In the genomic region with DNA sequence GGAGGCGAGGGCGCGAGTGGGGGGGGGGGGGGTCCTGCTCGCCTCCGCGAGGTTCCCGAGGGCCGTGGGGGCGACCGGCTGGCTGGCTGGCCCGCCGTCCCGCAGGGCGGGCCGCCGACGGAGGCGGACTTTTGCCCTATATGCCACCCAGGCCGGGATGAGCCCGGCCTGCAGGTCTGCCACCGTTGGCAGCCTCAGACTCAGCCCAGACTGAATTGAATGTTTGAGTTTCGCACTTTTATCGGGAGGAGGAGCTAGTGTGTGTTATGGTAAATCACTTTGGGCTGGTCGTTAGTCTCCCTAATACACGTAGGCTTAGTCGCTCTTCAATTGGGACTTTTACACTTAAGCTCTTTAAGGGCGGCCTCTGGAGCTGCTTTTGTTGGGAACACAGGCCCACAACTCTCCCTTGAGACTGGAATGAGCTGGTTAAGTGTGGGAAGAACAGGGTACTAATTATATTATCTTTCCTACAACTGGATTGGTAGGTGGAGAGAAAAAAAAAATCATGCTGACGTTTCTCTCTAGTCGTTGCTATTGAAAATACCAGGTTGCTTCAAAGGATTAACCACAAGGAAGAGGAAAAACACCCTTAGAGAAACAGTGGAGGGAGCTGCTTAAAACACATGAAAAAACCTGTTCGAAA, we compare ENCODE assay signal across 8 cellular contexts. TPM values are rescaled to one million over a fixed set of nuclear protein-coding genes. Genes with fewer than 3 reads are reported as not detected.
DNase-seq lines count a peak whose midpoint lies in the region; ATAC-seq and TF ChIP-seq lines count a peak whose summit lies in the region.

No MANE protein-coding gene starts in this region.

- H2BK20ac ChIP-seq in IMR-90 (ENCODE audit: low read depth, low read length): peak overlapping the region; percentile 87

- peak overlapping the region; percentile 79 for H3K56ac ChIP-seq in IMR-90 (ENCODE audit: extremely low read depth, insufficient read depth, low read length)

- peak overlapping the region; percentile 92 for H2AK5ac ChIP-seq in IMR-90 (ENCODE audit: low read depth, low read length)

- peak overlapping the region; percentile 93 for H4K91ac ChIP-seq in IMR-90 (ENCODE audit: insufficient read depth, low read depth, low read length)

- H3K27ac ChIP-seq in IMR-90 (ENCODE audit: insufficient read depth, low read length) (peak overlapping the region; percentile 98), adipose tissue (ENCODE audit: low read depth, low read length) (peak overlapping the region; percentile 96), left ventricle myocardium inferior (replicated peaks) (peak overlapping the region; percentile 100)

- dilution Hi-C loops in IMR-90 (cut with HindIII; ENCODE audit: low sequenced_read_pairs, unreplicated experiment): no loop called here

- peak overlapping the region; percentile 89 for H2AK9ac ChIP-seq in IMR-90 (replicated peaks; ENCODE audit: low read depth, low read length, poor library complexity)

- H2BK120ac ChIP-seq in IMR-90 (ENCODE audit: low read depth, low read length): peak overlapping the region; percentile 94

- H3K9me3 ChIP-seq in IMR-90 (ENCODE audit: control insufficient read depth, insufficient read depth, low read length) (no peaks in the 10 kb centered on the region), left ventricle myocardium inferior (replicated peaks) (no peaks in the 10 kb centered on the region)

- H3K14ac ChIP-seq in IMR-90 (replicated peaks; ENCODE audit: low read depth, low read length): peak overlapping the region; percentile 93

- CTCF ChIA-PET in IMR-90 (lab: Yijun Ruan, JAX): interaction anchor here (0.8 to 1.2 kb wide), 5 partner anchors 13 to 472 kb away, joined by 3 to 5 read pairs (median 3); no protein-coding TSS in a partner anchor

- peak overlapping the region; percentile 85 for H2BK5ac ChIP-seq in IMR-90 (ENCODE audit: low read depth, low read length, poor library complexity, severe bottlenecking)

- H3K4me2 ChIP-seq in IMR-90 (ENCODE audit: low read depth, low read length): peak overlapping the region; percentile 62

- 9% methylated on average over 9 of the region's 30 CpGs; no CpG with 5 or more reads in 1 of the 2 experiments for WGBS in IMR-90 (ENCODE audit: extremely low coverage in 2 of 2, insufficient read length in 1 of 2), 2 experiments
- WGBS in adipose tissue, 3 donors: 0 to 3% (median 3%) methylated on average over 27 to 30 of the region's 30 CpGs

- H3K4me3 ChIP-seq in IMR-90 (ENCODE audit: insufficient read depth, low read depth, low read length) (0 out of 2 replicates have a peak overlapping the region, but pooled peaks have one; percentile 1), left ventricle myocardium inferior (peak overlapping the region; percentile 74)

- H3K36me3 ChIP-seq in IMR-90 (ENCODE audit: control insufficient read depth, insufficient read depth, low read length) (peaks cover 23% of the 10 kb centered on the region), left ventricle myocardium inferior (peaks cover 29% of the 10 kb centered on the region)

- H3K27me3 ChIP-seq in IMR-90 (ENCODE audit: control insufficient read depth, insufficient read depth, low read length) (no peaks in the 10 kb centered on the region), left ventricle myocardium inferior (ENCODE audit: low read depth) (no peaks in the 10 kb centered on the region)

- H3K18ac ChIP-seq in IMR-90 (ENCODE audit: low read depth, low read length): peak overlapping the region; percentile 98

- TSS peak; percentile 42 for BruUV-seq in IMR-90 (replicated peaks; lab: Mats Ljungman, UMichigan)

- POLR2A ChIA-PET in IMR-90 (lab: Charles Lee; ENCODE audit: unreplicated experiment): interaction anchor here (1.5 to 2.9 kb wide), 2 partner anchors 113 to 386 kb away, joined by 7 to 18 read pairs; no protein-coding TSS in a partner anchor

- peak overlapping the region; percentile 87 for H3K23ac ChIP-seq in IMR-90 (ENCODE audit: low read depth, low read length)

- H3K4me1 ChIP-seq in IMR-90 (ENCODE audit: control insufficient read depth, insufficient read depth, low read length) (peaks cover 15% of the 10 kb centered on the region), left ventricle myocardium inferior (peaks cover 68% of the 10 kb centered on the region)

- H2AFZ ChIP-seq in IMR-90 (replicated peaks; ENCODE audit: low read length, poor library complexity): peak overlapping the region; percentile 88

- ATAC-seq in GM21529 (IDR thresholded peaks at IDR 0.05; ENCODE audit: unreplicated experiment) (peak; percentile 23), IMR-90 (ENCODE audit: low read depth) (peak; percentile 7)

- peak overlapping the region; percentile 77; the same call in 2 of the 3 replicates for H2BK15ac ChIP-seq in IMR-90 (ENCODE audit: low read depth, low read length)

- peak overlapping the region; percentile 95 for H3K4ac ChIP-seq in IMR-90 (ENCODE audit: low read depth, low read length)

- intact Hi-C loops in IMR-90 (cut with micrococcal nuclease) (loop anchor here (2.0 to 5.0 kb wide), 4 partner anchors 162 to 360 kb away; no protein-coding TSS in a partner anchor), left ventricle myocardium inferior (cut with micrococcal nuclease) (loop anchor here (2.0 kb wide), 1 partner anchor 110 kb away; no protein-coding TSS in a partner anchor)

- TF ChIP-seq CTCF in IMR-90 (conservative IDR thresholded peaks at IDR 0.05; ENCODE audit: low read depth, low read length) (no peak), left ventricle myocardium inferior (IDR thresholded peaks at IDR 0.05; ENCODE audit: borderline replicate concordance) (no peak)

- DNase-seq in ELF-1 (ENCODE audit: low read depth, low spot score) (peak; percentile 88), IMR-90 (peak; percentile 83), NOMO-1 treated with dmso at 0.1 percent for 144 hours (lab: John Stamatoyannopoulos, UW; ENCODE audit: unreplicated experiment) (peak; percentile 89), left ventricle myocardium inferior (no peak), renal cortical epithelial cell (ENCODE audit: low read depth) (peak; percentile 98), occipital lobe (lab: John Stamatoyannopoulos, UW) (no peak)

- peak overlapping the region; percentile 66 for H3K9ac ChIP-seq in IMR-90 (ENCODE audit: low read depth, low read length)

- in situ Hi-C loops in IMR-90 (cut with MboI; ENCODE audit: low sequenced_read_pairs): loop anchor here (5.0 to 25.0 kb wide), 4 partner anchors 111 to 471 kb away; no protein-coding TSS in a partner anchor

- peaks cover 0 to 8% of the 10 kb centered on the region in 2 experiments; a peak in 2 of 4 replicates for H3K79me1 ChIP-seq in IMR-90 (ENCODE audit: low read depth in 1 of 2, low read length in 2 of 2)

- H3K9me1 ChIP-seq in IMR-90 (ENCODE audit: insufficient read depth, low read length): no peaks in the 10 kb centered on the region

- TF ChIP-seq RAD21 in IMR-90 (IDR thresholded peaks at IDR 0.05; ENCODE audit: low read length): no peak

- TF ChIP-seq POLR2A in IMR-90 (IDR thresholded peaks at IDR 0.05; ENCODE audit: low read depth, low read length): 0 out of 2 replicates have a peak, but pooled peaks have one; percentile 52

- H4K8ac ChIP-seq in IMR-90 (ENCODE audit: low read depth in 2 of 2, low read length in 2 of 2): peak overlapping the region; percentile 76 to 86

- peaks cover 19% of the 10 kb centered on the region for H4K20me1 ChIP-seq in IMR-90 (ENCODE audit: insufficient read depth, low read length)

- peak overlapping the region; percentile 97 for H4K5ac ChIP-seq in IMR-90 (ENCODE audit: low read depth, low read length)

TF ChIP-seq in IMR-90, 13 proteins besides CTCF, POLR2A, EP300 and RAD21:
- TF ChIP-seq, protein P1, sequence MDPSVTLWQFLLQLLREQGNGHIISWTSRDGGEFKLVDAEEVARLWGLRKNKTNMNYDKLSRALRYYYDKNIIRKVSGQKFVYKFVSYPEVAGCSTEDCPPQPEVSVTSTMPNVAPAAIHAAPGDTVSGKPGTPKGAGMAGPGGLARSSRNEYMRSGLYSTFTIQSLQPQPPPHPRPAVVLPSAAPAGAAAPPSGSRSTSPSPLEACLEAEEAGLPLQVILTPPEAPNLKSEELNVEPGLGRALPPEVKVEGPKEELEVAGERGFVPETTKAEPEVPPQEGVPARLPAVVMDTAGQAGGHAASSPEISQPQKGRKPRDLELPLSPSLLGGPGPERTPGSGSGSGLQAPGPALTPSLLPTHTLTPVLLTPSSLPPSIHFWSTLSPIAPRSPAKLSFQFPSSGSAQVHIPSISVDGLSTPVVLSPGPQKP (IDR thresholded peaks at IDR 0.05; ENCODE audit: borderline replicate concordance, low read depth, low read length): no peak
- TF ChIP-seq MAZ (IDR thresholded peaks at IDR 0.05; ENCODE audit: borderline replicate concordance, low read depth, low read length) (0 out of 2 replicates have a peak, but pooled peaks have one; percentile 9), NFE2L2 (IDR thresholded peaks at IDR 0.05; ENCODE audit: low read depth, low read length) (no peak), FOS (IDR thresholded peaks at IDR 0.05; ENCODE audit: low read depth, low read length) (no peak), SMC3 (IDR thresholded peaks at IDR 0.05; ENCODE audit: low read depth, low read length) (no peak), MAFK (IDR thresholded peaks at IDR 0.05; ENCODE audit: low read depth, low read length) (no peak), CHD1 (IDR thresholded peaks at IDR 0.05; ENCODE audit: low read depth, low read length) (no peak; the same call in 1 of the 2 replicates)
- TF ChIP-seq, protein P2, sequence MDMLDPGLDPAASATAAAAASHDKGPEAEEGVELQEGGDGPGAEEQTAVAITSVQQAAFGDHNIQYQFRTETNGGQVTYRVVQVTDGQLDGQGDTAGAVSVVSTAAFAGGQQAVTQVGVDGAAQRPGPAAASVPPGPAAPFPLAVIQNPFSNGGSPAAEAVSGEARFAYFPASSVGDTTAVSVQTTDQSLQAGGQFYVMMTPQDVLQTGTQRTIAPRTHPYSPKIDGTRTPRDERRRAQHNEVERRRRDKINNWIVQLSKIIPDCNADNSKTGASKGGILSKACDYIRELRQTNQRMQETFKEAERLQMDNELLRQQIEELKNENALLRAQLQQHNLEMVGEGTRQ (IDR thresholded peaks at IDR 0.05; ENCODE audit: low read depth, low read length): no peak

RNA-seq across cellular contexts. Expression of a gene that starts 1.3 kb away (rescaled TPM):
- total RNA-seq in IMR-90 (2012; rRNA removed) (37.2 and 47.0 TPM in 2 replicates), left ventricle myocardium inferior (126 TPM), renal cortical epithelial cell (53.0 and 79.6 TPM in 2 replicates), occipital lobe (140 TPM)
- polyA plus RNA-seq in IMR-90 (2012; rRNA removed) (56.5 and 66.6 TPM in 2 replicates), adipose tissue (100 to 1,000 TPM in 1 of 3 donors, 10 to 100 TPM in 2; 51.2 to 135 (median 51.5) TPM)
- 12.6 and 82.3 TPM in 2 replicates for polyA plus RNA-seq in IMR-90 (2012; cell fraction: cytosol; rRNA removed)
- 216 and 242 TPM in 2 replicates for polyA plus RNA-seq in IMR-90 (2012; cell fraction: nucleus; rRNA removed; ENCODE audit: low replicate concordance)

Comparison
In these comparisons a context has a peak if more than half of its experiments do, and no peak if none do; other contexts are left out.
1. DNase-seq: peak in ELF-1 (single experiment), IMR-90 (single experiment), NOMO-1 treated with dmso at 0.1 percent for 144 hours (single experiment) and renal cortical epithelial cell (single experiment); none in left ventricle myocardium inferior (single experiment) and occipital lobe (single experiment).
2. Peak in every context shown above with its lines, with median percentiles within 50 percentile points of each other: H3K27ac ChIP-seq.